Comparison of ENCODE assay signal across 9 cellular contexts in the genomic region with DNA sequence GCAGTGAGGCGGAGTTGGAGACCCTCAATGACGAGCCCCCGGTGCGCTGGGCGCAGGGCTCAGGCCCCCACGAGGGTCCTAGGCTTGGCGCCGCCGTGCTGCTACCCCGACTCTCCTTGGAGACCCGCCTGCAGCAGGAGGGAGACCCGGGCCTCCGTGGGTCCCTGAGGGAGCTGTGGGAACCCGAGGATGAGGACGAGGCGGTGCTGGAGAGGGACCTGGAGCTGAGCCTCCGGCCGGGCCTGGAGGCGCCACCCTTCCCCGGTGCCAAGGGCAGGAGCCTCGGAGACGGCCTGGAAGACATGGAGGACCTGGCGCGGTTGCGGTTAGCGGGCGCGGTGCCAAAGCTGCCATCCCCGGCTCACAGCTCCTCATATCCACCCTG. TPM values are rescaled to one million over a fixed set of nuclear protein-coding genes. Genes with fewer than 3 reads are reported as not detected.
DNase-seq lines count a peak whose midpoint lies in the region; ATAC-seq and TF ChIP-seq lines count a peak whose summit lies in the region.
"Had no signal": no experiment of that assay in that cellular context is flagged by ENCODE, and none has a peak within 500 bp of the region (broad histone marks: within the 10 kb centered on the region; RNA-seq: fewer than 3 reads in every experiment).

No MANE protein-coding gene starts in this region.

- H3K36me3 Mint-ChIP-seq in dendritic cell treated with granulocyte-macrophage colony-stimulating factor and Interleukin-4, amounts not matched to agents 40 ng/mL and 50 ng/mL, for 4 days (ENCODE audit: low read depth), result peaks cover 21% of the 10 kb centered on the region
- no peaks in the 10 kb centered on the region for H3K36me3 Mint-ChIP-seq in naive thymus-derived CD8-positive, alpha-beta T cell

- H3K9me3 ChIP-seq in AG04450 (ENCODE audit: control insufficient read depth, insufficient read depth, low read length) (peaks cover 4% of the 10 kb centered on the region), HUES64 (ENCODE audit: insufficient read depth, low read depth, low read length) (peaks cover 5% of the 10 kb centered on the region; the same call in 1 of the 2 replicates)

- peaks cover 29% of the 10 kb centered on the region for H3K27me3 ChIP-seq in AG04450 (ENCODE audit: control insufficient read depth, insufficient read depth, low read length)
- peaks cover 31% of the 10 kb centered on the region for H3K27me3 ChIP-seq in HUES64 (ENCODE audit: insufficient read depth, low read length)

- H3K4me1 ChIP-seq in HUES64 (ENCODE audit: insufficient read depth, low read length), result peaks cover 4% of the 10 kb centered on the region

- CTCF ChIA-PET in AG04450 (lab: Charles Lee), result interaction anchor here (0.7 to 1.1 kb wide), 3 partner anchors 11 to 160 kb away, joined by 3 to 5 read pairs (median 4); no protein-coding TSS in a partner anchor

- no peak for ATAC-seq in naive thymus-derived CD8-positive, alpha-beta T cell
- ATAC-seq in GM18861 (IDR thresholded peaks at IDR 0.05; ENCODE audit: unreplicated experiment), result no peak

- H3K27me3 Mint-ChIP-seq in dendritic cell treated with granulocyte-macrophage colony-stimulating factor and Interleukin-4, amounts not matched to agents 40 ng/mL and 50 ng/mL, for 4 days, result no peaks in the 10 kb centered on the region
- H3K27me3 Mint-ChIP-seq in naive thymus-derived CD8-positive, alpha-beta T cell, result no peaks in the 10 kb centered on the region

- 85% methylated on average over 29 of the region's 29 CpGs for WGBS in HUES64

- H3K9me3 Mint-ChIP-seq in dendritic cell treated with granulocyte-macrophage colony-stimulating factor and Interleukin-4, amounts not matched to agents 40 ng/mL and 50 ng/mL, for 4 days, result no peaks in the 10 kb centered on the region
- no peaks in the 10 kb centered on the region for H3K9me3 Mint-ChIP-seq in naive thymus-derived CD8-positive, alpha-beta T cell

- H3K9ac ChIP-seq in HUES64 (ENCODE audit: low read depth, low read length), result peak overlapping the region; percentile 59; the same call in 1 of the 2 replicates

- H3K4me3 ChIP-seq in AG04450 (ENCODE audit: low read depth, low read length), result peak overlapping the region; percentile 66; the same call in 1 of the 2 replicates
- H3K4me3 ChIP-seq in HUES64 (ENCODE audit: low read length), result peak overlapping the region; percentile 60

- POLR2A ChIA-PET in AG04450 (lab: Yijun Ruan, JAX), result interaction anchor here (0.5 kb wide), 1 partner anchor 57 kb away, joined by 4 read pairs; no protein-coding TSS in a partner anchor
- POLR2A ChIA-PET in naive thymus-derived CD8-positive, alpha-beta T cell (lab: Charles Lee), result interaction anchor here (0.6 to 1.5 kb wide), 6 partner anchors 9 to 328 kb away, joined by 3 to 4 read pairs (median 3); partner anchors contain the start of genes GGA3, LLGL2, MIF4GD and MRPS7

- no peak overlapping the region for H3K27ac ChIP-seq in AG04450 (ENCODE audit: low read depth, low read length)
- H3K27ac ChIP-seq in HUES64 (ENCODE audit: low read depth, low read length), result no peak overlapping the region

- peak overlapping the region; percentile 93 for H3K27ac Mint-ChIP-seq in dendritic cell treated with granulocyte-macrophage colony-stimulating factor and Interleukin-4, amounts not matched to agents 40 ng/mL and 50 ng/mL, for 4 days
- peak overlapping the region in 5 of 10 donors; percentile 27 to 75 (median 52) for H3K27ac Mint-ChIP-seq in naive thymus-derived CD8-positive, alpha-beta T cell

- H3K36me3 ChIP-seq in HUES64 (ENCODE audit: insufficient read depth, low read length), result no peaks in the 10 kb centered on the region

- TF ChIP-seq CTCF in AG04450 (IDR thresholded peaks at IDR 0.05; ENCODE audit: low read depth, low read length), result no peak

- H3K4me1 Mint-ChIP-seq in dendritic cell treated with granulocyte-macrophage colony-stimulating factor and Interleukin-4, amounts not matched to agents 40 ng/mL and 50 ng/mL, for 4 days (ENCODE audit: low read depth), result peaks cover 29% of the 10 kb centered on the region
- H3K4me1 Mint-ChIP-seq in naive thymus-derived CD8-positive, alpha-beta T cell, result peaks cover 3 to 20% (median 11%) of the 10 kb centered on the region in 4 donors

- H3K4me3 Mint-ChIP-seq in dendritic cell treated with granulocyte-macrophage colony-stimulating factor and Interleukin-4, amounts not matched to agents 40 ng/mL and 50 ng/mL, for 4 days, result peak overlapping the region; percentile 78
- H3K4me3 Mint-ChIP-seq in naive thymus-derived CD8-positive, alpha-beta T cell, result peak overlapping the region in 9 of 10 donors; percentile 15 to 75 (median 46)

- intact Hi-C loops in dendritic cell treated with granulocyte-macrophage colony-stimulating factor and Interleukin-4, amounts not matched to agents 40 ng/mL and 50 ng/mL, for 4 days (cut with micrococcal nuclease), result loop anchor here (2.0 kb wide), 2 partner anchors 73 to 163 kb away; partner anchors contain the start of gene TSEN54

- DNase-seq in AG04450 (ENCODE audit: low read depth, low spot score) (no peak), superior temporal gyrus (ENCODE audit: extremely low spot score) (no peak), germinal center (ENCODE audit: low spot score) (no peak), NOMO-1 treated with dmso at 0.1 percent for 144 hours (lab: John Stamatoyannopoulos, UW; ENCODE audit: unreplicated experiment) (no peak)
- no peak for DNase-seq in naive thymus-derived CD8-positive, alpha-beta T cell
- DNase-seq: activated effector memory CD4-positive, alpha-beta T cell treated with Interleukin-2 at 50 U/mL for 16 hours had no signal

RNA-seq across cellular contexts. Expression of gene MYO15B, which starts 2.3 kb away (rescaled TPM):
- 0.52 and 0.79 TPM in 2 replicates for polyA plus RNA-seq in AG04450 (2011; rRNA removed)
- polyA minus RNA-seq in AG04450 (2011; rRNA and poly(A)+ RNA removed), result 0.56 and 1.7 TPM in 2 replicates
- 2.6 TPM for polyA plus RNA-seq in HUES64 (2013, experiment 1 of 2)
- 8.7 TPM for polyA plus RNA-seq in HUES64 (2013, experiment 2 of 2)
- total RNA-seq in naive thymus-derived CD8-positive, alpha-beta T cell, result 100 to 1,000 TPM; 412 to 418 TPM
- 1 to 10 TPM; 1.9 to 3.2 (median 2.5) TPM for polyA plus RNA-seq in naive thymus-derived CD8-positive, alpha-beta T cell

RNA-seq across cellular contexts. Expression of gene SMIM5, which starts 43.3 kb away (rescaled TPM):
- not detected in 2 replicates for polyA plus RNA-seq in AG04450 (2011; rRNA removed)
- not detected in 2 replicates for polyA minus RNA-seq in AG04450 (2011; rRNA and poly(A)+ RNA removed)
- polyA plus RNA-seq in HUES64 (2013, experiment 1 of 2), result not detected
- polyA plus RNA-seq in HUES64 (2013, experiment 2 of 2), result not detected
- total RNA-seq in naive thymus-derived CD8-positive, alpha-beta T cell, result 1 to 10 TPM in 1 of 2 experiments, under 1 TPM in 1; 0.82 to 1.3 TPM
- under 1 TPM in 2 of 3 donors, not detected in 1; 0.06 to 0.13 TPM for polyA plus RNA-seq in naive thymus-derived CD8-positive, alpha-beta T cell
